22 cellular contexts compared by ENCODE assay signal in the genomic region with DNA sequence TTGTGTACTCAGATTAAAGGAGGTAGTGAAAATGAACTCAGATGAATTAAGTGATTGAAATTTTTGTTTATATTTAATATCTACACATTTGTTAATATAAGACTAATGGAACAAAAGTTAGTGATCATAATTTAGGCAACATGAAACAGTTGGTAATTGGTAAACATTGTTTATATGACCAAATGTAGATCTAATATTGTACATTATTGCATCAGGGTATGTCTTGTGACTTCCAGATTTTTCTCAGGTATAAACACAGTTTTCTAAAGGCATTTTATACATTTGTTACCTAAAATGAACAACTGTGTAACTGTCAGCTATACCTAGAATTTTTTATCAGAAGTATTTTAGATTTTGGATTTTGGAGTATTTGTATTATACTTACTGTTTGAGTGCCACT.
"Had no signal": no experiment of that assay in that cellular context is flagged by ENCODE, and none has a peak within 500 bp of the region (broad histone marks: within the 10 kb centered on the region; RNA-seq: fewer than 3 reads in every experiment).

No MANE protein-coding gene starts in this region.

- H3K36me3 ChIP-seq: adrenal gland had no signal

- DNase-seq: activated CD4-positive, alpha-beta T cell treated with anti-CD3 and anti-CD28 coated beads for 48 hours; activated CD4-positive, alpha-beta T cell treated with anti-CD3 and anti-CD28 coated beads, Interleukin-2, amount 50 U/mL, for 4 hours; activated CD4-positive, CD25-positive, alpha-beta regulatory T cell treated with anti-CD3 and anti-CD28 coated beads, Interleukin-2, amount 50 U/mL, for 72 hours; activated CD8-positive, alpha-beta memory T cell treated with anti-CD3 and anti-CD28 coated beads, Interleukin-2, amount 50 U/mL, for 48 hours; activated CD8-positive, alpha-beta T cell treated with anti-CD3 and anti-CD28 coated beads, Interleukin-2, amount 10 ng/mL, durations not matched to agents 7 days and 5 days; activated naive CD4-positive, alpha-beta T cell treated with anti-CD3 and anti-CD28 coated beads, Interleukin-2, amount 50 U/mL, for 16 hours; activated naive CD8-positive, alpha-beta T cell treated with anti-CD3 and anti-CD28 coated beads, Interleukin-2, amount 10 ng/mL, durations not matched to agents 7 days and 5 days; activated T-cell treated with anti-CD3 and anti-CD28 coated beads, Interleukin-2, amount 50 U/mL, for 1 hour; adrenal gland; anterior cingulate cortex; caudate nucleus; NCI-H1092; NCI-H1417; NCI-H1694; NCI-H2081; NCI-H510A treated with DMSO at 0.1 percent for 48 hours; NCI-H69; NK-92 treated with Interleukin-12 subunit alpha and Interleukin-12 subunit beta, amount 100 ng/mL, for 24 hours; SHP77 treated with DMSO at 0.1 percent for 48 hours; T-helper 17 cell; T-helper 9 cell had no signal

- H3K4me3 ChIP-seq: adrenal gland had no signal

- ATAC-seq: activated CD8-positive, alpha-beta T cell treated with anti-CD3 and anti-CD28 coated beads, Interleukin-2, amount 10 ng/mL, durations not matched to agents 7 days and 5 days; T-helper 17 cell; WTC11 had no signal

- H3K27me3 Mint-ChIP-seq: activated naive CD8-positive, alpha-beta T cell treated with anti-CD3 and anti-CD28 coated beads, Interleukin-2, amount 10 ng/mL, durations not matched to agents 7 days and 5 days; T-helper 17 cell had no signal

- H3K9me3 ChIP-seq: adrenal gland had no signal

- H3K9me3 Mint-ChIP-seq: activated naive CD8-positive, alpha-beta T cell treated with anti-CD3 and anti-CD28 coated beads, Interleukin-2, amount 10 ng/mL, durations not matched to agents 7 days and 5 days; WTC11 had no signal

- H3K27ac Mint-ChIP-seq: activated CD8-positive, alpha-beta T cell treated with anti-CD3 and anti-CD28 coated beads, Interleukin-2, amount 10 ng/mL, durations not matched to agents 7 days and 5 days; activated naive CD8-positive, alpha-beta T cell treated with anti-CD3 and anti-CD28 coated beads, Interleukin-2, amount 10 ng/mL, durations not matched to agents 7 days and 5 days; T-helper 17 cell had no signal

- H3K27me3 ChIP-seq: adrenal gland had no signal

- H3K27ac ChIP-seq: adrenal gland had no signal

- H3K4me3 Mint-ChIP-seq: activated CD8-positive, alpha-beta T cell treated with anti-CD3 and anti-CD28 coated beads, Interleukin-2, amount 10 ng/mL, durations not matched to agents 7 days and 5 days; activated naive CD8-positive, alpha-beta T cell treated with anti-CD3 and anti-CD28 coated beads, Interleukin-2, amount 10 ng/mL, durations not matched to agents 7 days and 5 days; T-helper 17 cell; WTC11 had no signal

- H3K36me3 Mint-ChIP-seq: WTC11 had no signal
